In genomic region chr12:123421314-123421713, GRCh38 we compare ENCODE assay signal across 17 cellular contexts. TPM values are rescaled to one million over a fixed set of nuclear protein-coding genes. Genes with fewer than 3 reads are reported as not detected.
A peak's percentile ranks its signal among the peaks of the same experiment; 100 is the strongest.
DNase-seq lines count a peak whose midpoint lies in the region; FAIRE-seq and TF ChIP-seq lines count a peak whose summit lies in the region.
"Had no signal": no experiment of that assay in that cellular context is flagged by ENCODE, and none has a peak within 500 bp of the region (broad histone marks: within the 10 kb centered on the region; RNA-seq: fewer than 3 reads in every experiment).

No MANE protein-coding gene starts in this region.

- H2BK120ac ChIP-seq in neuronal stem cell (ENCODE audit: low read depth, low read length), result no peak overlapping the region

- no peaks in the 10 kb centered on the region for H3K9me2 ChIP-seq in OCI-LY7 (ENCODE audit: insufficient read depth, low read length)

- no peak overlapping the region for H2BK5ac ChIP-seq in neuronal stem cell (ENCODE audit: low read length)

- CTCF ChIA-PET in OCI-LY7 (lab: Charles Lee; ENCODE audit: unreplicated experiment), result interaction anchor here (0.6 to 1.1 kb wide), 2 partner anchors 10 to 15 kb away, joined by 3 to 4 read pairs; no protein-coding TSS in a partner anchor

- no peak overlapping the region for H3K4me2 ChIP-seq in neuronal stem cell (ENCODE audit: insufficient read depth, low read length, poor library complexity, severe bottlenecking)
- no peak overlapping the region for H3K4me2 ChIP-seq in OCI-LY7 (ENCODE audit: low read length)

- H3K9ac ChIP-seq in neuronal stem cell (ENCODE audit: low read depth, low read length, poor library complexity), result no peak overlapping the region
- H3K9ac ChIP-seq: GM23248 had no signal

- no peaks in the 10 kb centered on the region for H3K27me3 ChIP-seq in neuronal stem cell (ENCODE audit: control insufficient read depth in 3 of 3, insufficient read depth in 3 of 3, low read depth in 1 of 3, low read length in 3 of 3)
- H3K27me3 ChIP-seq: Peyer's patch had no signal

- no CpG with 5 or more reads among the region's 2 CpGs for WGBS in neuronal stem cell (ENCODE audit: extremely low coverage in 2 of 2, insufficient read length in 2 of 2, insufficient replicate concordance in 1 of 2), 2 donors

- FAIRE-seq in RCC 7860 (lab: Jason Lieb, UNC), result no peak

- H4K91ac ChIP-seq in neuronal stem cell (ENCODE audit: low read depth, low read length, poor library complexity), result no peak overlapping the region

- H2BK12ac ChIP-seq in neuronal stem cell (ENCODE audit: low read length), result no peak overlapping the region

- H3K4me1 Mint-ChIP-seq in endothelial cell (ENCODE audit: unreplicated experiment) (no peaks in the 10 kb centered on the region), nephron progenitor cell (no peaks in the 10 kb centered on the region)

- H3K27ac Mint-ChIP-seq in endothelial cell (ENCODE audit: unreplicated experiment), result no peak overlapping the region
- peak overlapping the region; percentile 80 for H3K27ac Mint-ChIP-seq in nephron progenitor cell
- H3K27ac Mint-ChIP-seq: CD4-positive, CD25-positive, alpha-beta regulatory T cell had no signal

- H3K27ac ChIP-seq in neuronal stem cell (replicated peaks; ENCODE audit: low read length) (no peak overlapping the region), OCI-LY7 (ENCODE audit: low read depth, low read length, poor library complexity, severe bottlenecking) (no peak overlapping the region)
- H3K27ac ChIP-seq: GM23248, Peyer's patch had no signal

- no peaks in the 10 kb centered on the region for H3K4me1 ChIP-seq in neuronal stem cell (ENCODE audit: control insufficient read depth in 2 of 2, insufficient read depth in 1 of 2, low read depth in 1 of 2, low read length in 2 of 2)
- peaks cover 15% of the 10 kb centered on the region for H3K4me1 ChIP-seq in OCI-LY7 (ENCODE audit: insufficient read depth, low read length, poor library complexity, severe bottlenecking)
- H3K4me1 ChIP-seq: Peyer's patch had no signal

- H3K18ac ChIP-seq in neuronal stem cell (ENCODE audit: low read length), result no peak overlapping the region

- H3K27me3 Mint-ChIP-seq in endothelial cell (ENCODE audit: unreplicated experiment) (no peaks in the 10 kb centered on the region), nephron progenitor cell (ENCODE audit: low read depth, poor library complexity) (no peaks in the 10 kb centered on the region)
- H3K27me3 Mint-ChIP-seq: CD4-positive, CD25-positive, alpha-beta regulatory T cell had no signal

- H3K79me2 ChIP-seq in OCI-LY7 (ENCODE audit: insufficient read depth, low read depth, low read length), result peaks cover 6% of the 10 kb centered on the region; the same call in 1 of the 2 replicates

- no peak overlapping the region for H4K8ac ChIP-seq in neuronal stem cell (ENCODE audit: low read depth, low read length)

- no peak overlapping the region for H3K14ac ChIP-seq in neuronal stem cell (ENCODE audit: low read length)

- DNase-seq in RCC 7860 (ENCODE audit: low spot score), result peak; percentile 11
- no peak for DNase-seq in endothelial cell (ENCODE audit: low spot score)
- DNase-seq in nephron progenitor cell, result no peak
- no peak for DNase-seq in neuronal stem cell (ENCODE audit: low spot score)
- DNase-seq in NOMO-1 treated with DMSO at 0.1 percent for 48 hours (lab: John Stamatoyannopoulos, UW; ENCODE audit: unreplicated experiment), result no peak
- DNase-seq in OCI-LY7 (ENCODE audit: low spot score), result no peak
- DNase-seq: AML-193; CD4-positive, CD25-positive, alpha-beta regulatory T cell; GM23248; MM.1S; NCI-H1930; NCI-H2171; NCI-H446 treated with DMSO at 0.1 percent for 48 hours; NCI-H774; Peyer's patch; SHP77 treated with DMSO at 0.1 percent for 48 hours had no signal

- H2AFZ ChIP-seq in neuronal stem cell (ENCODE audit: low read length) (no peak overlapping the region), OCI-LY7 (ENCODE audit: low read length) (no peak overlapping the region)
- H2AFZ ChIP-seq: GM23248 had no signal

- H2BK15ac ChIP-seq in neuronal stem cell (ENCODE audit: low read length), result no peak overlapping the region

- H3K23ac ChIP-seq in neuronal stem cell (ENCODE audit: low read depth, low read length, poor library complexity), result no peak overlapping the region

- peaks cover 4% of the 10 kb centered on the region for H3K36me3 Mint-ChIP-seq in endothelial cell (ENCODE audit: low read depth, unreplicated experiment)
- peaks cover 17% of the 10 kb centered on the region for H3K36me3 Mint-ChIP-seq in nephron progenitor cell (ENCODE audit: low read depth)

- no TSS peak for BruUV-seq in OCI-LY7 (replicated peaks; lab: Mats Ljungman, UMichigan)

- peak; percentile 20 for TF ChIP-seq CTCF in GM12873 (IDR thresholded peaks at IDR 0.05; ENCODE audit: insufficient read depth, low read depth, low read length, missing control alignments)
- TF ChIP-seq CTCF in endothelial cell (IDR thresholded peaks at IDR 0.05; ENCODE audit: unreplicated experiment), result no peak
- TF ChIP-seq CTCF in nephron progenitor cell (IDR thresholded peaks at IDR 0.05), result no peak
- TF ChIP-seq CTCF in OCI-LY7 (conservative IDR thresholded peaks at IDR 0.05; ENCODE audit: low read length), result no peak

- H3K9me3 ChIP-seq in neuronal stem cell (replicated peaks in 1 of 2; ENCODE audit: control insufficient read depth in 2 of 2, insufficient read depth in 1 of 2, low read depth in 1 of 2, low read length in 2 of 2) (peaks cover 0 to 3% of the 10 kb centered on the region in 2 donors), OCI-LY7 (ENCODE audit: low read length) (no peaks in the 10 kb centered on the region)
- H3K9me3 ChIP-seq: Peyer's patch had no signal

- intact Hi-C loops in OCI-LY7 (cut with micrococcal nuclease; ENCODE audit: unreplicated experiment), result no loop called here

- peaks cover 1% of the 10 kb centered on the region for H3K79me1 ChIP-seq in neuronal stem cell (ENCODE audit: low read depth, low read length)

- peaks cover 2 to 10% of the 10 kb centered on the region in 2 donors for H3K36me3 ChIP-seq in neuronal stem cell (replicated peaks in 1 of 2; ENCODE audit: control insufficient read depth in 2 of 2, insufficient read depth in 2 of 2, low read length in 2 of 2)
- H3K36me3 ChIP-seq in OCI-LY7 (ENCODE audit: insufficient read depth, low read length), result peaks cover 35% of the 10 kb centered on the region

- H2AK5ac ChIP-seq in neuronal stem cell (ENCODE audit: low read depth, low read length), result no peak overlapping the region

- POLR2A ChIA-PET in OCI-LY7 (lab: Charles Lee), result interaction anchor here (0.6 to 1.1 kb wide), 4 partner anchors 20 to 302 kb away, joined by 3 to 4 read pairs (median 4); no protein-coding TSS in a partner anchor

- H3K4me3 Mint-ChIP-seq in endothelial cell (ENCODE audit: unreplicated experiment) (peak overlapping the region; percentile 37), nephron progenitor cell (no peak overlapping the region)
- H3K4me3 Mint-ChIP-seq: CD4-positive, CD25-positive, alpha-beta regulatory T cell had no signal

- H4K20me1 ChIP-seq in OCI-LY7 (ENCODE audit: insufficient read depth, low read length), result no peaks in the 10 kb centered on the region

- no peak overlapping the region for H3K4ac ChIP-seq in neuronal stem cell (ENCODE audit: low read length)

- H3K9me3 Mint-ChIP-seq in endothelial cell (ENCODE audit: unreplicated experiment) (no peaks in the 10 kb centered on the region), nephron progenitor cell (peaks cover 22% of the 10 kb centered on the region)
- H3K9me3 Mint-ChIP-seq: CD4-positive, CD25-positive, alpha-beta regulatory T cell had no signal

- no peak overlapping the region for H3K4me3 ChIP-seq in neuronal stem cell (ENCODE audit: low read length in 2 of 2)
- no peak overlapping the region for H3K4me3 ChIP-seq in OCI-LY7 (ENCODE audit: low read depth, low read length, poor library complexity, severe bottlenecking)
- H3K4me3 ChIP-seq: GM23248, Peyer's patch had no signal

RNA-seq across cellular contexts. Expression of gene RILPL2, which starts 15.2 kb away (rescaled TPM):
- 2.8 TPM for total RNA-seq in endothelial cell (ENCODE audit: unreplicated experiment)
- 2.2 TPM for polyA plus RNA-seq in neuronal stem cell (2013, experiment 1 of 2)
- 2.1 TPM for polyA plus RNA-seq in neuronal stem cell (2013, experiment 2 of 2)
- 3.4 and 4.0 TPM in 2 replicates for total RNA-seq in OCI-LY7 (2014; rRNA removed; shearing (Covaris generic))
- 5.5 and 6.8 TPM in 2 replicates for total RNA-seq in OCI-LY7 (2022)

RNA-seq across cellular contexts. Expression of gene SNRNP35, which starts 36.6 kb away (rescaled TPM):
- total RNA-seq in endothelial cell (ENCODE audit: unreplicated experiment), result 18.8 TPM
- 22.6 TPM for polyA plus RNA-seq in neuronal stem cell (2013, experiment 1 of 2)
- 24.4 TPM for polyA plus RNA-seq in neuronal stem cell (2013, experiment 2 of 2)
- 31.3 and 43.7 TPM in 2 replicates for total RNA-seq in OCI-LY7 (2014; rRNA removed; shearing (Covaris generic))
- total RNA-seq in OCI-LY7 (2022), result 29.3 and 32.9 TPM in 2 replicates

RNA-seq across cellular contexts. Expression of gene KMT5A, which starts 37.4 kb away (rescaled TPM):
- total RNA-seq in endothelial cell (ENCODE audit: unreplicated experiment) (35.6 TPM), OCI-LY7 (2022) (149 and 153 TPM in 2 replicates)
- 33.3 TPM for polyA plus RNA-seq in neuronal stem cell (2013, experiment 1 of 2)
- 31.2 TPM for polyA plus RNA-seq in neuronal stem cell (2013, experiment 2 of 2)
- total RNA-seq in OCI-LY7 (2014; rRNA removed; shearing (Covaris generic)), result 87.8 and 101 TPM in 2 replicates

RNA-seq across cellular contexts. Expression of gene SBNO1, which starts 56.7 kb away (rescaled TPM):
- 44.7 TPM for total RNA-seq in endothelial cell (ENCODE audit: unreplicated experiment)
- polyA plus RNA-seq in neuronal stem cell (2013, experiment 1 of 2), result 24.7 TPM
- polyA plus RNA-seq in neuronal stem cell (2013, experiment 2 of 2), result 26.0 TPM
- total RNA-seq in OCI-LY7 (2014; rRNA removed; shearing (Covaris generic)), result 23.7 and 31.2 TPM in 2 replicates
- total RNA-seq in OCI-LY7 (2022), result 57.3 and 57.9 TPM in 2 replicates
